In the genomic region with DNA sequence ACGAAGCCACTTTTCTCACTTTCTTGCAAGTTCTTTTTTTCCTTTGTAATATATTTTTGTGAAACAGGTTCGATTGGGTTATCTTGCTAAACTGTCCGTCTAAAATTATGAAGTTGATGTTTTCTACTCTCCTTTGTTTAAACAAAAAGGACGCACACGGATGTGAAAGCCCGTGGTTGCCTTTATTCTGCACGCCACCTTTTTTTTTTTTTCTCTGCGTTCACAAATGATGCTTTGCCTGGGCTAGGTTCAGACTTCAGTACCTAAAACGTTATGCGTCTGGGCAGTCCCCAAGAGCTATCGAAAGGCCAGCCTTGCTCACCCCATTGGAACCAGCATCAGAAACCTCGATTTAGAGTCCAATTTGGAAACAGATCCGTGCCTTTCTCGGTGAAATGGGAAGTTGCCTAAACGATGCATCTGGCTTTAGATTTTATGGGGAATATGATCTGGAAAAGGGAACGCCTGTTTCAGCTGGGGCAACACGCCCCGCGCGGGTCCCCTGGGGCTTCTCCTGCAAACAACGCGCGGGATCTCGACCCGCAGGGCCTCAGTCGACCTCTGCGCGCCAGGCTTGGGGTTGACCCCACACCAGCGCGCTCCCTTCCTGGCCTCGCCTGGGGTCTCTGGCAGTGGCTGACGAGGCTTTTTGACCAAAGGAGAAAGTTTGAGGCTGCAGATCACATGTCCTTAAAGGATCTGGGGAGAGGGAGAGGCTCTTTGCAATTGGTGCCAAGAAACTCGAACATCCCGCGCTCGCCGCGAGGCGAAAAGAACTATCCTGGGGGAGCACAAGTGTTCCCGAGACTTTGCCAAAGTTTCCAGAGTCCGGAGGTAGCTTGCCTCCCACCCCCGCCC, we compare ENCODE assay signal across 9 cellular contexts.
DNase-seq lines count a peak whose midpoint lies in the region; ATAC-seq and TF ChIP-seq lines count a peak whose summit lies in the region.
"Had no signal": no experiment of that assay in that cellular context is flagged by ENCODE, and none has a peak within 500 bp of the region (broad histone marks: within the 10 kb centered on the region; RNA-seq: fewer than 3 reads in every experiment).

No MANE protein-coding gene starts in this region.

- H4K5ac ChIP-seq in mesendoderm (ENCODE audit: low read length), result no peak overlapping the region

- H2BK15ac ChIP-seq in mesendoderm (replicated peaks; ENCODE audit: low read depth), result no peak overlapping the region

- no peak overlapping the region for H3K23ac ChIP-seq in mesendoderm (ENCODE audit: low read length)

- H3K9me3 ChIP-seq in breast epithelium (no peaks in the 10 kb centered on the region), body of pancreas (no peaks in the 10 kb centered on the region)
- H3K9me3 ChIP-seq: neutrophil had no signal

- no peaks in the 10 kb centered on the region; the same call in 1 of the 2 replicates for H3K27me3 ChIP-seq in ACC112 (ENCODE audit: insufficient read depth, low read length)
- peaks cover 2 to 68% of the 10 kb centered on the region in 2 donors for H3K27me3 ChIP-seq in breast epithelium
- H3K27me3 ChIP-seq in mesendoderm (ENCODE audit: insufficient read depth, low read length, poor library complexity), result peaks cover 81% of the 10 kb centered on the region
- peaks cover 0 to 57% of the 10 kb centered on the region in 2 donors for H3K27me3 ChIP-seq in body of pancreas

- H3K4me1 ChIP-seq in ACC112 (ENCODE audit: control insufficient read depth, insufficient read depth, low read length, unreplicated experiment) (peaks cover 7% of the 10 kb centered on the region), breast epithelium (peaks cover 0 to 6% of the 10 kb centered on the region in 2 donors), mesendoderm (ENCODE audit: control insufficient read depth, low read depth, low read length) (peaks cover 3% of the 10 kb centered on the region), body of pancreas (peaks cover 43% of the 10 kb centered on the region)

- H3K36me3 ChIP-seq in ACC112 (ENCODE audit: insufficient read depth, low read length) (no peaks in the 10 kb centered on the region), breast epithelium (no peaks in the 10 kb centered on the region), mesendoderm (ENCODE audit: control insufficient read depth, insufficient read depth, low read length) (no peaks in the 10 kb centered on the region), body of pancreas (replicated peaks in 1 of 2; ENCODE audit: insufficient read depth in 1 of 2, low read depth in 2 of 2) (no peaks in the 10 kb centered on the region)
- H3K36me3 ChIP-seq: neutrophil had no signal

- H3K9ac ChIP-seq in mesendoderm (ENCODE audit: low read length), result no peak overlapping the region

- H3K4me2 ChIP-seq in mesendoderm (ENCODE audit: low read length), result peak overlapping the region; percentile 58

- H3K4me3 ChIP-seq in ACC112 (ENCODE audit: low read depth, low read length) (peak overlapping the region; percentile 80), breast epithelium (peak overlapping the region; percentile 48 to 61 (median 49)), mesendoderm (ENCODE audit: low read length) (no peak overlapping the region), body of pancreas (no peak overlapping the region)

- no peak overlapping the region for H4K8ac ChIP-seq in mesendoderm (ENCODE audit: low read depth, low read length)

- intact Hi-C loops in breast epithelium (cut with DNase I; ENCODE audit: low total_unique reads), result loop anchor here (5.0 to 10.0 kb wide), 2 partner anchors 47 to 134 kb away; a partner anchor contains a TSS
- intact Hi-C loops in body of pancreas (cut with DNase I), result no loop called here

- no peaks in the 10 kb centered on the region for H3K79me1 ChIP-seq in mesendoderm (ENCODE audit: low read length)

- H3K56ac ChIP-seq in mesendoderm (ENCODE audit: low read length), result peak overlapping the region; percentile 11

- TF ChIP-seq CTCF in breast epithelium (IDR thresholded peaks at IDR 0.05) (no peak), body of pancreas (IDR thresholded peaks at IDR 0.05) (no peak)

- TF ChIP-seq POLR2A in breast epithelium (IDR thresholded peaks at IDR 0.05), result no peak
- no peak for TF ChIP-seq POLR2A in body of pancreas (IDR thresholded peaks at IDR 0.05)

- no peak overlapping the region for H2BK120ac ChIP-seq in mesendoderm (ENCODE audit: low read depth, low read length)

- no peak overlapping the region for H2AK5ac ChIP-seq in mesendoderm (ENCODE audit: low read length)

- peak overlapping the region; percentile 94 for H2AFZ ChIP-seq in ACC112 (ENCODE audit: low read length, unreplicated experiment)

- ATAC-seq in HG02938 (IDR thresholded peaks at IDR 0.05; ENCODE audit: unreplicated experiment) (peak; percentile 23), left lobe of liver (no peak), body of pancreas (no peak)

- DNase-seq in breast epithelium (ENCODE audit: low spot score in 2 of 2) (no peak), mesendoderm (peak; percentile 47), HUDEP-2 (lab: John Stamatoyannopoulos, UW; ENCODE audit: unreplicated experiment in 76 of 76) (no peak), left lobe of liver (ENCODE audit: low spot score) (no peak), body of pancreas (no peak)
- no peak for DNase-seq in NK-92 treated with Interleukin-12 subunit alpha and Interleukin-12 subunit beta, amount 100 ng/mL, for 24 hours (lab: John Stamatoyannopoulos, UW)

- WGBS in mesendoderm (ENCODE audit: extremely low coverage, insufficient coverage, low lambda C conversion rate), result no CpG with 5 or more reads among the region's 42 CpGs
- 22 to 40% methylated on average over 32 to 42 of the region's 42 CpGs for WGBS in body of pancreas, 2 donors

- H3K27ac ChIP-seq in ACC112 (ENCODE audit: low read depth, low read length) (peak overlapping the region; percentile 49; the same call in 1 of the 2 replicates), breast epithelium (peak overlapping the region in 1 of 2 donors; percentile 46), mesendoderm (ENCODE audit: low read depth, low read length) (no peak overlapping the region), body of pancreas (no peak overlapping the region)

- no peak overlapping the region for H3K4ac ChIP-seq in mesendoderm (ENCODE audit: low read depth, low read length)

- no peak overlapping the region for H3K18ac ChIP-seq in mesendoderm (ENCODE audit: low read length)

- H2BK5ac ChIP-seq in mesendoderm (ENCODE audit: low read length), result no peak overlapping the region

- H3K79me2 ChIP-seq in ACC112 (ENCODE audit: control insufficient read depth, insufficient read depth, low read length, unreplicated experiment) (no peaks in the 10 kb centered on the region), mesendoderm (ENCODE audit: control insufficient read depth, insufficient read depth, low read length) (no peaks in the 10 kb centered on the region)

Comparison
In these comparisons a context has a peak if more than half of its experiments do, and no peak if none do; other contexts are left out.
1. H3K4me3 ChIP-seq: peak in ACC112 (single experiment) and breast epithelium (3 of 3); none in mesendoderm (single experiment) and body of pancreas (0 of 2).